ENCODE assay signal across 1 cellular context in genomic region chr12:49456280-49456679, GRCh38.
TF ChIP-seq lines count a peak whose summit lies in the region.

No MANE protein-coding gene starts in this region.

TF ChIP-seq in WTC11, 78 proteins besides CTCF, POLR2A, EP300 and RAD21 (continued from another document):
- TF ChIP-seq ZNF423 (CRISPR knock-in tag; IDR thresholded peaks at IDR 0.05) (no peak), ZNF671 (CRISPR knock-in tag; IDR thresholded peaks at IDR 0.05) (no peak)
